10 cellular contexts compared by ENCODE assay signal in genomic region chr1:38997034-38997900, GRCh38. TPM values are rescaled to one million over a fixed set of nuclear protein-coding genes. Genes with fewer than 3 reads are reported as not detected.
DNase-seq lines count a peak whose midpoint lies in the region; ATAC-seq and TF ChIP-seq lines count a peak whose summit lies in the region.
"Had no signal": no experiment of that assay in that cellular context is flagged by ENCODE, and none has a peak within 500 bp of the region (broad histone marks: within the 10 kb centered on the region; RNA-seq: fewer than 3 reads in every experiment).

No MANE protein-coding gene starts in this region.

- intact Hi-C loops in stomach (cut with DNase I; ENCODE audit: low total_unique reads), result no loop called here

- peaks cover 25% of the 10 kb centered on the region for H3K4me1 ChIP-seq in iPS-15b (ENCODE audit: control insufficient read depth, insufficient read depth, low read length)
- peaks cover 25 to 67% (median 44%) of the 10 kb centered on the region in 4 donors for H3K4me1 ChIP-seq in stomach
- H3K4me1 ChIP-seq in SJCRH30, result peaks cover 8% of the 10 kb centered on the region

- no peak for TF ChIP-seq POLR2A in stomach (IDR thresholded peaks at IDR 0.05)

- H3K9ac ChIP-seq in iPS-15b (ENCODE audit: low read depth, low read length), result no peak overlapping the region

- CTCF ChIA-PET in activated CD8-positive, alpha-beta memory T cell treated with anti-CD3 and anti-CD28 coated beads, Interleukin-2, amount 10 ng/mL, durations not matched to agents 7 days and 5 days (lab: Charles Lee), result no interaction called here
- CTCF ChIA-PET in activated CD8-positive, alpha-beta T cell treated with anti-CD3 and anti-CD28 coated beads, Interleukin-2, amount 10 ng/mL, durations not matched to agents 7 days and 5 days (lab: Charles Lee), result interaction anchor here (0.8 to 1.3 kb wide), 4 partner anchors 29 to 103 kb away, joined by 3 to 4 read pairs (median 3); partner anchors contain the start of gene NDUFS5

- H3K4me1 Mint-ChIP-seq in activated CD8-positive, alpha-beta memory T cell treated with anti-CD3 and anti-CD28 coated beads, Interleukin-2, amount 10 ng/mL, durations not matched to agents 7 days and 5 days, result peaks cover 69% of the 10 kb centered on the region
- peaks cover 58% of the 10 kb centered on the region for H3K4me1 Mint-ChIP-seq in activated CD8-positive, alpha-beta T cell treated with anti-CD3 and anti-CD28 coated beads, Interleukin-2, amount 10 ng/mL, durations not matched to agents 7 days and 5 days (ENCODE audit: low read depth)

- H3K9me3 Mint-ChIP-seq in activated CD8-positive, alpha-beta memory T cell treated with anti-CD3 and anti-CD28 coated beads, Interleukin-2, amount 10 ng/mL, durations not matched to agents 7 days and 5 days (ENCODE audit: low read depth), result no peaks in the 10 kb centered on the region
- H3K9me3 Mint-ChIP-seq in activated CD8-positive, alpha-beta T cell treated with anti-CD3 and anti-CD28 coated beads, Interleukin-2, amount 10 ng/mL, durations not matched to agents 7 days and 5 days (ENCODE audit: insufficient read depth), result no peaks in the 10 kb centered on the region

- H3K36me3 ChIP-seq in iPS-15b (ENCODE audit: control insufficient read depth, insufficient read depth, low read length) (peaks cover 19% of the 10 kb centered on the region), stomach (peaks cover 24 to 70% (median 55%) of the 10 kb centered on the region in 4 donors), SJCRH30 (peaks cover 77% of the 10 kb centered on the region)

- H3K36me3 Mint-ChIP-seq in activated CD8-positive, alpha-beta memory T cell treated with anti-CD3 and anti-CD28 coated beads, Interleukin-2, amount 10 ng/mL, durations not matched to agents 7 days and 5 days, result peaks cover 52% of the 10 kb centered on the region
- H3K36me3 Mint-ChIP-seq in activated CD8-positive, alpha-beta T cell treated with anti-CD3 and anti-CD28 coated beads, Interleukin-2, amount 10 ng/mL, durations not matched to agents 7 days and 5 days (ENCODE audit: low read depth), result peaks cover 73% of the 10 kb centered on the region

- peak overlapping the region; percentile 10 for H3K4me3 ChIP-seq in iPS-15b (ENCODE audit: low read depth, low read length)
- no peak overlapping the region for H3K4me3 ChIP-seq in stomach
- no peak overlapping the region for H3K4me3 ChIP-seq in SJCRH30
- H3K4me3 ChIP-seq: heart right ventricle had no signal

- no peaks in the 10 kb centered on the region for H3K27me3 Mint-ChIP-seq in activated CD8-positive, alpha-beta memory T cell treated with anti-CD3 and anti-CD28 coated beads, Interleukin-2, amount 10 ng/mL, durations not matched to agents 7 days and 5 days
- no peaks in the 10 kb centered on the region for H3K27me3 Mint-ChIP-seq in activated CD8-positive, alpha-beta T cell treated with anti-CD3 and anti-CD28 coated beads, Interleukin-2, amount 10 ng/mL, durations not matched to agents 7 days and 5 days (ENCODE audit: low read depth)

- POLR2A ChIA-PET in activated CD8-positive, alpha-beta T cell treated with anti-CD3 and anti-CD28 coated beads, Interleukin-2, amount 10 ng/mL, durations not matched to agents 7 days and 5 days (lab: Charles Lee), result interaction anchor here (1.0 to 1.2 kb wide), 3 partner anchors 14 to 29 kb away, joined by 3 to 5 read pairs (median 3); partner anchors contain the start of gene NDUFS5

- peak overlapping the region; percentile 15 for H3K4me3 Mint-ChIP-seq in activated CD8-positive, alpha-beta memory T cell treated with anti-CD3 and anti-CD28 coated beads, Interleukin-2, amount 10 ng/mL, durations not matched to agents 7 days and 5 days
- H3K4me3 Mint-ChIP-seq in activated CD8-positive, alpha-beta T cell treated with anti-CD3 and anti-CD28 coated beads, Interleukin-2, amount 10 ng/mL, durations not matched to agents 7 days and 5 days, result peak overlapping the region; percentile 50

- H3K27ac Mint-ChIP-seq in activated CD8-positive, alpha-beta memory T cell treated with anti-CD3 and anti-CD28 coated beads, Interleukin-2, amount 10 ng/mL, durations not matched to agents 7 days and 5 days, result peak overlapping the region; percentile 80
- peak overlapping the region; percentile 79 for H3K27ac Mint-ChIP-seq in activated CD8-positive, alpha-beta T cell treated with anti-CD3 and anti-CD28 coated beads, Interleukin-2, amount 10 ng/mL, durations not matched to agents 7 days and 5 days

- H3K27ac ChIP-seq in stomach (peak overlapping the region in 3 of 5 donors; percentile 8 to 63 (median 41)), SJCRH30 (no peak overlapping the region)
- H3K27ac ChIP-seq: brain microvascular endothelial cell had no signal

- ATAC-seq in activated CD8-positive, alpha-beta memory T cell treated with anti-CD3 and anti-CD28 coated beads, Interleukin-2, amount 10 ng/mL, durations not matched to agents 7 days and 5 days, result peak; percentile 30
- peak; percentile 27 for ATAC-seq in activated CD8-positive, alpha-beta T cell treated with anti-CD3 and anti-CD28 coated beads, Interleukin-2, amount 10 ng/mL, durations not matched to agents 7 days and 5 days
- ATAC-seq in HG02970 (IDR thresholded peaks at IDR 0.05; ENCODE audit: low FRiP score, unreplicated experiment), result no peak

- 26 to 42% (median 39%) methylated on average over 4 of the region's 4 CpGs for WGBS in stomach, 5 donors

- DNase-seq in activated CD8-positive, alpha-beta memory T cell treated with anti-CD3 and anti-CD28 coated beads, Interleukin-2, amount 10 ng/mL, durations not matched to agents 7 days and 5 days, result no peak
- DNase-seq in activated CD8-positive, alpha-beta memory T cell treated with anti-CD3 and anti-CD28 coated beads for 24 hours, result no peak
- DNase-seq in activated CD8-positive, alpha-beta T cell treated with anti-CD3 and anti-CD28 coated beads, Interleukin-2, amount 10 ng/mL, durations not matched to agents 7 days and 5 days, result no peak
- DNase-seq in stomach, result no peak
- DNase-seq in NCI-H226, result no peak
- no peak for DNase-seq in SJCRH30
- DNase-seq: brain microvascular endothelial cell, heart right ventricle had no signal

- TF ChIP-seq EP300 in stomach (IDR thresholded peaks at IDR 0.05), result no peak

- no peaks in the 10 kb centered on the region for H3K9me3 ChIP-seq in iPS-15b (ENCODE audit: control insufficient read depth, insufficient read depth, low read length)
- no peaks in the 10 kb centered on the region for H3K9me3 ChIP-seq in stomach
- H3K9me3 ChIP-seq in SJCRH30 (replicated peaks), result no peaks in the 10 kb centered on the region
- H3K9me3 ChIP-seq: heart right ventricle had no signal

- TF ChIP-seq CTCF in stomach (IDR thresholded peaks at IDR 0.05), result no peak

- H3K27me3 ChIP-seq in iPS-15b (ENCODE audit: control insufficient read depth, insufficient read depth, low read length) (no peaks in the 10 kb centered on the region), stomach (no peaks in the 10 kb centered on the region), SJCRH30 (no peaks in the 10 kb centered on the region)
- H3K27me3 ChIP-seq: brain microvascular endothelial cell, heart right ventricle had no signal

RNA-seq across cellular contexts. Expression of gene AKIRIN1, which starts 6.2 kb away (rescaled TPM):
- 10 to 100 TPM; 47.0 to 59.1 TPM for total RNA-seq in activated CD8-positive, alpha-beta memory T cell treated with anti-CD3 and anti-CD28 coated beads, Interleukin-2, amount 10 ng/mL, durations not matched to agents 7 days and 5 days
- 10 to 100 TPM; 51.2 to 53.8 TPM for total RNA-seq in activated CD8-positive, alpha-beta T cell treated with anti-CD3 and anti-CD28 coated beads, Interleukin-2, amount 10 ng/mL, durations not matched to agents 7 days and 5 days
- total RNA-seq in stomach, result 100 to 1,000 TPM in 1 of 5 donors, 10 to 100 TPM in 4; 25.1 to 134 (median 48.1) TPM
- 10 to 100 TPM; 14.8 to 35.6 (median 28.5) TPM for polyA plus RNA-seq in stomach
- total RNA-seq in SJCRH30 (2014; rRNA removed; shearing (Covaris generic)), result 108 and 110 TPM in 2 replicates

RNA-seq across cellular contexts. Expression of gene NDUFS5, which starts 28.9 kb away (rescaled TPM):
- 100 to 1,000 TPM; 122 to 142 TPM for total RNA-seq in activated CD8-positive, alpha-beta memory T cell treated with anti-CD3 and anti-CD28 coated beads, Interleukin-2, amount 10 ng/mL, durations not matched to agents 7 days and 5 days
- 100 to 1,000 TPM; 134 to 138 TPM for total RNA-seq in activated CD8-positive, alpha-beta T cell treated with anti-CD3 and anti-CD28 coated beads, Interleukin-2, amount 10 ng/mL, durations not matched to agents 7 days and 5 days
- 100 to 1,000 TPM; 104 to 333 (median 166) TPM for total RNA-seq in stomach
- 100 to 1,000 TPM; 610 to 829 (median 727) TPM for polyA plus RNA-seq in stomach
- 696 and 701 TPM in 2 replicates for total RNA-seq in SJCRH30 (2014; rRNA removed; shearing (Covaris generic))

RNA-seq across cellular contexts. Expression of gene RHBDL2, which starts 55.6 kb away (rescaled TPM):
- total RNA-seq in activated CD8-positive, alpha-beta memory T cell treated with anti-CD3 and anti-CD28 coated beads, Interleukin-2, amount 10 ng/mL, durations not matched to agents 7 days and 5 days, result not detected
- not detected for total RNA-seq in activated CD8-positive, alpha-beta T cell treated with anti-CD3 and anti-CD28 coated beads, Interleukin-2, amount 10 ng/mL, durations not matched to agents 7 days and 5 days
- total RNA-seq in stomach, result 10 to 100 TPM in 2 of 5 donors, 1 to 10 TPM in 1, not detected in 2; 9.0 to 24.9 (median 14.5) TPM
- polyA plus RNA-seq in stomach, result 1 to 10 TPM; 4.3 to 9.3 (median 4.5) TPM
- total RNA-seq in SJCRH30 (2014; rRNA removed; shearing (Covaris generic)), result 0.10 TPM in 1 of 2 replicates, not detected in the other
